In genomic region chr10:16519908-16520861, GRCh38 we compare ENCODE assay signal across 7 cellular contexts. TPM values are rescaled to one million over a fixed set of nuclear protein-coding genes. Genes with fewer than 3 reads are reported as not detected.
DNase-seq lines count a peak whose midpoint lies in the region; ATAC-seq, FAIRE-seq and TF ChIP-seq lines count a peak whose summit lies in the region.

No MANE protein-coding gene starts in this region.

- H3K4me1 ChIP-seq in PC-3 (ENCODE audit: insufficient read depth, low read length), result no peaks in the 10 kb centered on the region

- no peak overlapping the region for H3K9ac ChIP-seq in PC-3 (ENCODE audit: low read length)

- no TSS peak for BruUV-seq in PC-3 (replicated peaks; lab: Mats Ljungman, UMichigan)

- TF ChIP-seq CTCF in PC-3 (conservative IDR thresholded peaks at IDR 0.05; ENCODE audit: low read depth, low read length) (no peak), glutamatergic neuron (IDR thresholded peaks at IDR 0.05; ENCODE audit: partially characterized antibody, unreplicated experiment) (no peak)

- H4K20me1 ChIP-seq in PC-3 (ENCODE audit: low read length), result no peaks in the 10 kb centered on the region

- peaks cover 3% of the 10 kb centered on the region for H3K4me1 Mint-ChIP-seq in glutamatergic neuron (ENCODE audit: low read depth, unreplicated experiment)

- intact Hi-C loops in PC-3 (cut with micrococcal nuclease), result loop anchor here (10.0 kb wide), 1 partner anchor 615 kb away; no protein-coding TSS in a partner anchor

- no peak overlapping the region for H3K4me3 ChIP-seq in PC-3 (ENCODE audit: low read length)

- H3K36me3 Mint-ChIP-seq in glutamatergic neuron (ENCODE audit: unreplicated experiment), result no peaks in the 10 kb centered on the region

- H3K27ac Mint-ChIP-seq in glutamatergic neuron (ENCODE audit: unreplicated experiment), result no peak overlapping the region

- H3K4me3 Mint-ChIP-seq in glutamatergic neuron (ENCODE audit: unreplicated experiment), result peak overlapping the region; percentile 85

- H3K36me3 ChIP-seq in PC-3 (ENCODE audit: low read depth, low read length), result no peaks in the 10 kb centered on the region

- H3K27me3 ChIP-seq in PC-3 (ENCODE audit: low read length), result peaks cover 6% of the 10 kb centered on the region; the same call in 1 of the 2 replicates

- POLR2A ChIA-PET in PC-3 (lab: Charles Lee; ENCODE audit: unreplicated experiment), result no interaction called here

- peaks cover 15% of the 10 kb centered on the region for H3K27me3 Mint-ChIP-seq in glutamatergic neuron (ENCODE audit: unreplicated experiment)

- no peak overlapping the region for H3K27ac ChIP-seq in PC-3 (ENCODE audit: low read length)

- ATAC-seq in GM18867 (IDR thresholded peaks at IDR 0.05; ENCODE audit: unreplicated experiment) (peak; percentile 34), GM21723 (IDR thresholded peaks at IDR 0.05; ENCODE audit: unreplicated experiment) (peak; percentile 30), PC-3 (no peak; the same call in 1 of the 2 replicates)

- no peak for DNase-seq in PC-3
- peak; percentile 19 for DNase-seq in glutamatergic neuron
- peak; percentile 13 for DNase-seq in stimulated activated naive CD4-positive, alpha-beta T cell treated with Interleukin-2 at 50 U/mL for 16 hours (lab: John Stamatoyannopoulos, UW)
- no peak for DNase-seq in RCC 7860 (ENCODE audit: low spot score)
- DNase-seq in HuH-7.5 (ENCODE audit: low spot score), result no peak

- H3K9me3 Mint-ChIP-seq in glutamatergic neuron (ENCODE audit: unreplicated experiment), result peaks cover 6% of the 10 kb centered on the region

- no peaks in the 10 kb centered on the region for H3F3A ChIP-seq in PC-3 (ENCODE audit: low read length, unreplicated experiment)

- no peak for FAIRE-seq in RCC 7860 (lab: Jason Lieb, UNC)

- H3K9me3 ChIP-seq in PC-3 (ENCODE audit: low read length), result no peaks in the 10 kb centered on the region

- no peaks in the 10 kb centered on the region for H3K9me2 ChIP-seq in PC-3 (replicated peaks; ENCODE audit: low read length)

- H3K4me2 ChIP-seq in PC-3 (ENCODE audit: low read length), result 0 out of 2 replicates have a peak overlapping the region, but pooled peaks have one; percentile 76

- H3K79me2 ChIP-seq in PC-3 (ENCODE audit: low read length), result no peaks in the 10 kb centered on the region

- CTCF ChIA-PET in PC-3 (lab: Charles Lee), result interaction anchor here (0.7 kb wide), 1 partner anchor 655 kb away, joined by 3 read pairs; no protein-coding TSS in a partner anchor

- no peak overlapping the region for H2AFZ ChIP-seq in PC-3 (ENCODE audit: low read length)

RNA-seq across cellular contexts. Expression of gene C1QL3, which starts 1.5 kb away (rescaled TPM):
- total RNA-seq in PC-3 (2014; rRNA removed), result 0.12 TPM in 1 of 2 replicates, not detected in the other
- not detected for total RNA-seq in glutamatergic neuron (ENCODE audit: unreplicated experiment)

Comparison
In these comparisons a context has a peak if more than half of its experiments do, and no peak if none do; other contexts are left out.
1. DNase-seq: peak in glutamatergic neuron (single experiment) and stimulated activated naive CD4-positive, alpha-beta T cell treated with Interleukin-2 at 50 U/mL for 16 hours (single experiment); none in PC-3 (single experiment), RCC 7860 (single experiment) and HuH-7.5 (single experiment).